ENCODE assay signal across 8 cellular contexts in genomic region chr5:128537306-128537998, GRCh38. TPM values are rescaled to one million over a fixed set of nuclear protein-coding genes. Genes with fewer than 3 reads are reported as not detected.
DNase-seq lines count a peak whose midpoint lies in the region; ATAC-seq and TF ChIP-seq lines count a peak whose summit lies in the region.

No MANE protein-coding gene starts in this region.

- peak overlapping the region; percentile 72 for H3K4me3 ChIP-seq in ectodermal cell (ENCODE audit: insufficient read depth, low read depth, low read length)

- peak overlapping the region; percentile 67 for H3K27ac ChIP-seq in ectodermal cell (ENCODE audit: insufficient read depth, low read depth, low read length, poor library complexity, severe bottlenecking)

- in situ Hi-C loops in GM13976 (cut with MboI; ENCODE audit: low sequenced_read_pairs, unreplicated experiment), result no loop called here

- H3K27ac Mint-ChIP-seq in mesothelial cell of epicardium, result peak overlapping the region; percentile 73
- H3K27ac Mint-ChIP-seq in stimulated activated memory B cell treated with anti-CD40 and anti-IgM and Interleukin-4, amounts not matched to agents 10 μg/mL and 1 μg/mL and 100 μg/mL, for 72 hours, result no peak overlapping the region
- no peak overlapping the region for H3K27ac Mint-ChIP-seq in activated T-helper 17 cell treated with anti-CD3 and anti-CD28 coated beads, Interleukin-2, amount 50 U/mL, for 72 hours
- H3K27ac Mint-ChIP-seq in effector memory CD8-positive, alpha-beta T cell, result no peak overlapping the region

- peaks cover 3% of the 10 kb centered on the region for H3K4me1 ChIP-seq in ectodermal cell (ENCODE audit: control insufficient read depth, insufficient read depth, low read length)

- H3K27me3 ChIP-seq in ectodermal cell (ENCODE audit: control insufficient read depth, insufficient read depth, low read length, poor library complexity, severe bottlenecking), result peaks cover 25% of the 10 kb centered on the region

- DNase-seq in GM13976 (ENCODE audit: low spot score) (peak; percentile 26), NCI-H510A (lab: John Stamatoyannopoulos, UW) (peak; percentile 1), mesothelial cell of epicardium (ENCODE audit: low spot score in 2 of 2, unreplicated experiment in 2 of 2) (peak; percentile 34 to 61), activated T-cell treated with anti-CD3 and anti-CD28 coated beads for 4 hours (no peak)
- DNase-seq in effector memory CD8-positive, alpha-beta T cell, result no peak

- no peaks in the 10 kb centered on the region for H3K9me3 Mint-ChIP-seq in mesothelial cell of epicardium
- H3K9me3 Mint-ChIP-seq in stimulated activated memory B cell treated with anti-CD40 and anti-IgM and Interleukin-4, amounts not matched to agents 10 μg/mL and 1 μg/mL and 100 μg/mL, for 72 hours, result no peaks in the 10 kb centered on the region
- peaks cover 3% of the 10 kb centered on the region for H3K9me3 Mint-ChIP-seq in activated T-helper 17 cell treated with anti-CD3 and anti-CD28 coated beads, Interleukin-2, amount 50 U/mL, for 72 hours
- no peaks in the 10 kb centered on the region for H3K9me3 Mint-ChIP-seq in effector memory CD8-positive, alpha-beta T cell

- H3K36me3 Mint-ChIP-seq in mesothelial cell of epicardium, result no peaks in the 10 kb centered on the region
- no peaks in the 10 kb centered on the region for H3K36me3 Mint-ChIP-seq in stimulated activated memory B cell treated with anti-CD40 and anti-IgM and Interleukin-4, amounts not matched to agents 10 μg/mL and 1 μg/mL and 100 μg/mL, for 72 hours
- no peaks in the 10 kb centered on the region for H3K36me3 Mint-ChIP-seq in activated T-helper 17 cell treated with anti-CD3 and anti-CD28 coated beads, Interleukin-2, amount 50 U/mL, for 72 hours (ENCODE audit: low read depth)
- no peaks in the 10 kb centered on the region for H3K36me3 Mint-ChIP-seq in effector memory CD8-positive, alpha-beta T cell (ENCODE audit: insufficient read depth)

- WGBS in ectodermal cell, 2 experiments, result 0 to 1% methylated on average over 73 of the region's 73 CpGs

- no peaks in the 10 kb centered on the region for H3K9me3 ChIP-seq in ectodermal cell (ENCODE audit: control insufficient read depth, low read length)

- ATAC-seq in stimulated activated memory B cell treated with anti-CD40 and anti-IgM and Interleukin-4, amounts not matched to agents 10 μg/mL and 1 μg/mL and 100 μg/mL, for 72 hours, result no peak
- no peak for ATAC-seq in activated T-helper 17 cell treated with anti-CD3 and anti-CD28 coated beads, Interleukin-2, amount 50 U/mL, for 72 hours (replicated peaks)
- no peak for ATAC-seq in effector memory CD8-positive, alpha-beta T cell (replicated peaks)

- H3K36me3 ChIP-seq in ectodermal cell (ENCODE audit: control insufficient read depth, insufficient read depth, low read length), result no peaks in the 10 kb centered on the region

- peak overlapping the region; percentile 86 for H3K4me3 Mint-ChIP-seq in mesothelial cell of epicardium
- H3K4me3 Mint-ChIP-seq in stimulated activated memory B cell treated with anti-CD40 and anti-IgM and Interleukin-4, amounts not matched to agents 10 μg/mL and 1 μg/mL and 100 μg/mL, for 72 hours, result no peak overlapping the region
- H3K4me3 Mint-ChIP-seq in activated T-helper 17 cell treated with anti-CD3 and anti-CD28 coated beads, Interleukin-2, amount 50 U/mL, for 72 hours, result no peak overlapping the region
- H3K4me3 Mint-ChIP-seq in effector memory CD8-positive, alpha-beta T cell, result peak overlapping the region in 1 of 2 donors; percentile 42

- H3K27me3 Mint-ChIP-seq in mesothelial cell of epicardium (ENCODE audit: low read depth), result peaks cover 10% of the 10 kb centered on the region
- H3K27me3 Mint-ChIP-seq in stimulated activated memory B cell treated with anti-CD40 and anti-IgM and Interleukin-4, amounts not matched to agents 10 μg/mL and 1 μg/mL and 100 μg/mL, for 72 hours, result peaks cover 53% of the 10 kb centered on the region
- H3K27me3 Mint-ChIP-seq in activated T-helper 17 cell treated with anti-CD3 and anti-CD28 coated beads, Interleukin-2, amount 50 U/mL, for 72 hours, result peaks cover 29% of the 10 kb centered on the region
- H3K27me3 Mint-ChIP-seq in effector memory CD8-positive, alpha-beta T cell, result peaks cover 6 to 34% of the 10 kb centered on the region in 2 donors

- TF ChIP-seq CTCF in GM13976 (IDR thresholded peaks at IDR 0.05; ENCODE audit: borderline replicate concordance, control extremely low read depth, extremely low read depth, insufficient read depth, missing control alignments) (no peak), mesothelial cell of epicardium (IDR thresholded peaks at IDR 0.05; ENCODE audit: unreplicated experiment) (no peak)

- H3K4me1 Mint-ChIP-seq in mesothelial cell of epicardium, result peaks cover 27% of the 10 kb centered on the region
- H3K4me1 Mint-ChIP-seq in stimulated activated memory B cell treated with anti-CD40 and anti-IgM and Interleukin-4, amounts not matched to agents 10 μg/mL and 1 μg/mL and 100 μg/mL, for 72 hours, result no peaks in the 10 kb centered on the region
- no peaks in the 10 kb centered on the region for H3K4me1 Mint-ChIP-seq in activated T-helper 17 cell treated with anti-CD3 and anti-CD28 coated beads, Interleukin-2, amount 50 U/mL, for 72 hours
- no peaks in the 10 kb centered on the region for H3K4me1 Mint-ChIP-seq in effector memory CD8-positive, alpha-beta T cell (ENCODE audit: low read depth in 2 of 2)

RNA-seq across cellular contexts. Expression of gene FBN2, which starts 0.6 kb away (rescaled TPM):
- polyA plus RNA-seq in ectodermal cell (2013, experiment 1 of 4), result 44.3 TPM
- 54.7 TPM for polyA plus RNA-seq in ectodermal cell (2013, experiment 2 of 4)
- polyA plus RNA-seq in ectodermal cell (2013, experiment 3 of 4), result 38.2 TPM
- polyA plus RNA-seq in ectodermal cell (2013, experiment 4 of 4), result 49.9 TPM
- total RNA-seq in mesothelial cell of epicardium, result 238 to 252 TPM (median 244 TPM) in 3 replicates
- total RNA-seq in activated T-helper 17 cell treated with anti-CD3 and anti-CD28 coated beads, Interleukin-2, amount 50 U/mL, for 72 hours, result not detected

Comparison
In these comparisons a context has a peak if more than half of its experiments do, and no peak if none do; other contexts are left out.
1. DNase-seq: peak in GM13976 (single experiment), NCI-H510A (single experiment) and mesothelial cell of epicardium (2 of 2); none in activated T-cell treated with anti-CD3 and anti-CD28 coated beads for 4 hours (single experiment) and effector memory CD8-positive, alpha-beta T cell (0 of 3).
2. RNA of gene FBN2, which starts 0.6 kb away (total RNA-seq): 238 to 252 TPM in mesothelial cell of epicardium; not detected in activated T-helper 17 cell treated with anti-CD3 and anti-CD28 coated beads, Interleukin-2, amount 50 U/mL, for 72 hours; every median in the first group is over 100 times any median in the second.